Comparison of ENCODE assay signal across 8 cellular contexts in the genomic region with DNA sequence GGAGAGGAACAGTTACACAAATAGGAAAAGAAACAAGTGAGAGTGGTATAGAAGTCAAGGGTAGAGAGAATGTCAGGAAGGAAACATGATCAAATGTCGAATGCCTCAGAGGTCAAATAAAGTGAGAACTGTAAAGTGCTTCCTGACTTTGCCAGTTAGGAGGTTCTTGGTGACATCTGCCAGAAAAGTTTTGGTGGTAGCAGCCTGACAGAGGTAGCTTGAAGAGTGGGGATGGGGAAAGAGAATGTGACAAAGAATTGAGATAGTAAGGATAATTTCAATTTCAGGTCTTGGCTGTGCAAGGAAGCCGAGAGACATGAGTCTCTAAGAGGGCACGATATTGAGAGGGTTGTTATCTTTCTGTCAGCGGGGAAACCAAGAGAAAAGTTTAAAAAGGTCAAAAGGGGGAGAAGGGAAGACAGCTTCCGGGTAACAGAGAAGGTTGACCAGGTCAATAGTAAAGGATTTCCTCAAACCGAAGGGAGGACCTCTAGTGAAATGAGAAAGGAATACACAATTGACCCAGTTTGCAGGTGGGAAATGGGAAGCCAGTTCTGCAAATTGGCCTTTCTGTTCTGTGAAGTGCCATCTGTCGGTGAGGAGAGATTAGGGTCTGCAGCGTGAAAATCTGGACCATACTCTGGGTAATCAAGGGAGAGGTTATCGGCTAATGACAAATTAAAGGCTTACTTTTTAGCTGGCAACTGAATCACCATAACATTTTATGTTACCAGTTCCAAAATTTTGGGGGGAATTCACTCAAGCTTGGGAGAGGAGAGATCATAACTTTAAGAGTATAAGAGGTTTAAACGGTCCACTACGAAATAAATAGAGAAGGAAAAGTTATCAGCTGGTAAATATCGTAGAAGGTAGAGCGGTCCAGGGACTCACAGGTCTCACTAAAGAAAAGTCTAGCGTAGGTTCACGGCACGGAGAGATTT. TPM values are rescaled to one million over a fixed set of nuclear protein-coding genes. Genes with fewer than 3 reads are reported as not detected.
DNase-seq lines count a peak whose midpoint lies in the region; ATAC-seq and TF ChIP-seq lines count a peak whose summit lies in the region.

No MANE protein-coding gene starts in this region.

- H3K4me3 Mint-ChIP-seq in activated CD8-positive, alpha-beta T cell treated with anti-CD3 and anti-CD28 coated beads, Interleukin-2, amount 10 ng/mL, durations not matched to agents 7 days and 5 days: peak overlapping the region; percentile 96

- H3K4me3 ChIP-seq in AG04449 (ENCODE audit: low read depth, low read length) (peak overlapping the region; percentile 81), GM08714 (ENCODE audit: low read length) (peak overlapping the region; percentile 86)

- CTCF ChIA-PET in AG04449 (lab: Yijun Ruan, JAX): interaction anchor here (0.8 to 13.0 kb wide), 11 partner anchors 9 to 129 kb away, joined by 3 to 182 read pairs (median 7); partner anchors contain the start of genes HLA-DMA, HLA-DMB and TAP2
- CTCF ChIA-PET in activated CD8-positive, alpha-beta T cell treated with anti-CD3 and anti-CD28 coated beads, Interleukin-2, amount 10 ng/mL, durations not matched to agents 7 days and 5 days (lab: Charles Lee): interaction anchor here (0.7 to 15.9 kb wide), 20 partner anchors 9 to 837 kb away, joined by 3 to 442 read pairs (median 5); partner anchors contain the start of genes FKBPL, HLA-DMA, HLA-DMB and PSMB9

- H3K4me1 Mint-ChIP-seq in activated CD8-positive, alpha-beta T cell treated with anti-CD3 and anti-CD28 coated beads, Interleukin-2, amount 10 ng/mL, durations not matched to agents 7 days and 5 days (ENCODE audit: low read depth): peaks cover 29% of the 10 kb centered on the region

- no peaks in the 10 kb centered on the region for H3K9me3 Mint-ChIP-seq in activated CD8-positive, alpha-beta T cell treated with anti-CD3 and anti-CD28 coated beads, Interleukin-2, amount 10 ng/mL, durations not matched to agents 7 days and 5 days (ENCODE audit: insufficient read depth)

- H3K27ac Mint-ChIP-seq in activated CD8-positive, alpha-beta T cell treated with anti-CD3 and anti-CD28 coated beads, Interleukin-2, amount 10 ng/mL, durations not matched to agents 7 days and 5 days: peak overlapping the region; percentile 98

- no peaks in the 10 kb centered on the region for H3K27me3 Mint-ChIP-seq in activated CD8-positive, alpha-beta T cell treated with anti-CD3 and anti-CD28 coated beads, Interleukin-2, amount 10 ng/mL, durations not matched to agents 7 days and 5 days (ENCODE audit: low read depth)

- peaks cover 33% of the 10 kb centered on the region for H3K36me3 Mint-ChIP-seq in activated CD8-positive, alpha-beta T cell treated with anti-CD3 and anti-CD28 coated beads, Interleukin-2, amount 10 ng/mL, durations not matched to agents 7 days and 5 days (ENCODE audit: low read depth)

- POLR2A ChIA-PET in AG04449 (lab: Yijun Ruan, JAX): interaction anchor here (0.8 to 1.5 kb wide), 3 partner anchors 9 to 114 kb away, joined by 3 to 4 read pairs (median 3); partner anchors contain the start of gene TAP1
- POLR2A ChIA-PET in activated CD8-positive, alpha-beta T cell treated with anti-CD3 and anti-CD28 coated beads, Interleukin-2, amount 10 ng/mL, durations not matched to agents 7 days and 5 days (lab: Charles Lee): interaction anchor here (1.2 to 10.6 kb wide), 8 partner anchors 14 to 305 kb away, joined by 3 to 381 read pairs (median 169); partner anchors contain the start of genes HLA-DMA, HLA-DMB, PSMB8 and RPS18

- DNase-seq in AG04449 (ENCODE audit: low read depth, low spot score): no peak
- DNase-seq in NCI-H2196 (lab: John Stamatoyannopoulos, UW; ENCODE audit: unreplicated experiment): peak; percentile 44
- peak; percentile 54 for DNase-seq in activated CD8-positive, alpha-beta T cell treated with anti-CD3 and anti-CD28 coated beads, Interleukin-2, amount 10 ng/mL, durations not matched to agents 7 days and 5 days
- DNase-seq in germinal center (ENCODE audit: low spot score): peak; percentile 42
- DNase-seq in pons (ENCODE audit: low spot score): peak; percentile 87
- DNase-seq in omental fat pad (ENCODE audit: low spot score): no peak

- no peak for ATAC-seq in activated CD8-positive, alpha-beta T cell treated with anti-CD3 and anti-CD28 coated beads, Interleukin-2, amount 10 ng/mL, durations not matched to agents 7 days and 5 days
- ATAC-seq in omental fat pad (ENCODE audit: low FRiP score): no peak
- ATAC-seq in GM21423 (IDR thresholded peaks at IDR 0.05; ENCODE audit: unreplicated experiment): no peak

- TF ChIP-seq CTCF in AG04449 (IDR thresholded peaks at IDR 0.05; ENCODE audit: insufficient read depth, low read length, missing control alignments) (peak; percentile 48), omental fat pad (IDR thresholded peaks at IDR 0.05) (no peak)

RNA-seq across cellular contexts. Expression of gene BRD2, which starts 1.0 kb away (rescaled TPM):
- 100 to 1,000 TPM; 299 to 313 TPM for total RNA-seq in activated CD8-positive, alpha-beta T cell treated with anti-CD3 and anti-CD28 coated beads, Interleukin-2, amount 10 ng/mL, durations not matched to agents 7 days and 5 days
- 100 to 1,000 TPM; 133 to 257 (median 154) TPM for total RNA-seq in omental fat pad

RNA-seq across cellular contexts. Expression of gene HLA-DMA, which starts 14.5 kb away (rescaled TPM):
- total RNA-seq in activated CD8-positive, alpha-beta T cell treated with anti-CD3 and anti-CD28 coated beads, Interleukin-2, amount 10 ng/mL, durations not matched to agents 7 days and 5 days: 10 to 100 TPM; 28.6 to 30.5 TPM
- 10 to 100 TPM; 27.6 to 81.7 (median 55.7) TPM for total RNA-seq in omental fat pad

RNA-seq across cellular contexts. Expression of gene HLA-DMB, which starts 26.6 kb away (rescaled TPM):
- 10 to 100 TPM; 14.4 to 14.7 TPM for total RNA-seq in activated CD8-positive, alpha-beta T cell treated with anti-CD3 and anti-CD28 coated beads, Interleukin-2, amount 10 ng/mL, durations not matched to agents 7 days and 5 days
- total RNA-seq in omental fat pad: 10 to 100 TPM; 18.4 to 79.6 (median 35.0) TPM

RNA-seq across cellular contexts. Expression of gene HLA-DOA, which starts 42.0 kb away (rescaled TPM):
- 1 to 10 TPM; 3.3 to 4.2 TPM for total RNA-seq in activated CD8-positive, alpha-beta T cell treated with anti-CD3 and anti-CD28 coated beads, Interleukin-2, amount 10 ng/mL, durations not matched to agents 7 days and 5 days
- 10 to 100 TPM in 2 of 4 donors, 1 to 10 TPM in 2; 1.0 to 20.8 (median 6.8) TPM for total RNA-seq in omental fat pad

Comparison
In these comparisons a context has a peak if more than half of its experiments do, and no peak if none do; other contexts are left out.
1. DNase-seq: peak in NCI-H2196 (single experiment), activated CD8-positive, alpha-beta T cell treated with anti-CD3 and anti-CD28 coated beads, Interleukin-2, amount 10 ng/mL, durations not matched to agents 7 days and 5 days (single experiment), germinal center (single experiment) and pons (single experiment); none in AG04449 (single experiment) and omental fat pad (single experiment).